ENCODE assay signal across 9 cellular contexts in the genomic region with DNA sequence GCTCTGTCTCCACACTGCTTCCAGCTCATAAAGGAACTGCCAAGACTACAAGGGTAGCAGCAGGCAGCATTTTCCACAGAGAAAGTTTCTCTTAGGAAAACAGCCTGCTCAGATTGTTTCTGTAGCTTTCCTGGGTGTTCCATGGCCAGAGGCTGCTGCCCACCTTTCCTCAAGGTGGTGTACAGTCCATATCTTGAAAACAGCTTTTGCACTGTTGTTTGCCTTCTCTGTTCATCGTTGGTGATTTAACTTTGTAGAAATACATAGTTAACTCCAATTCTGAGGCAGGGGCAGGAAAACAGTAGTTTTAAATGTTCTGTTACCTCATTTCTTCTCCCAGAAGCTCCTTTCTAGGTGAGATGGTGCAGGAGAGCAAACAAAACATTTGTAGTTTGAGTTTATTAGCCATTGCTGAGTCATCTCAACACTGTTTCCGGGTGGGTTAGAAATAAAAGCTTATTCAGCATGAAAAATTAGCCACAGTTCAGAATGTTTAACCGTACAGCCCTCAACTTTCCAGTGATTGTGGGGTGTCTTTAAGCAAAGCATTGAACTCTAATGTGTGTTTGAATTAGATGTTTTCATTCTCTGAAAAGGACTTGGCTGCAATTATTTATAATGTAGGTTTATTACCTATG. TPM values are rescaled to one million over a fixed set of nuclear protein-coding genes. Genes with fewer than 3 reads are reported as not detected.
DNase-seq lines count a peak whose midpoint lies in the region; ATAC-seq and TF ChIP-seq lines count a peak whose summit lies in the region.
"Had no signal": no experiment of that assay in that cellular context is flagged by ENCODE, and none has a peak within 500 bp of the region (broad histone marks: within the 10 kb centered on the region; RNA-seq: fewer than 3 reads in every experiment).

No MANE protein-coding gene starts in this region.

- ATAC-seq in WTC11 (no peak), HG03280 (IDR thresholded peaks at IDR 0.05; ENCODE audit: unreplicated experiment) (no peak)

- H3K9me3 ChIP-seq in MM.1S (replicated peaks; ENCODE audit: insufficient read depth, low read length) (no peaks in the 10 kb centered on the region), osteoblast (ENCODE audit: low read depth, low read length) (no peaks in the 10 kb centered on the region)

- TF ChIP-seq CTCF in GM12864 (IDR thresholded peaks at IDR 0.05; ENCODE audit: low read depth, low read length, missing control alignments) (no peak), MM.1S (IDR thresholded peaks at IDR 0.05; ENCODE audit: low read length) (no peak), astrocyte of the spinal cord (IDR thresholded peaks at IDR 0.05; ENCODE audit: low read depth, low read length) (no peak), osteoblast (IDR thresholded peaks at IDR 0.05; ENCODE audit: extremely low read depth, low read depth, low read length) (no peak), WTC11 (IDR thresholded peaks at IDR 0.05) (no peak)

- peaks cover 35% of the 10 kb centered on the region for H3K36me3 Mint-ChIP-seq in WTC11

- no peak overlapping the region for H3K27ac Mint-ChIP-seq in WTC11

- DNase-seq in GM12864 (ENCODE audit: low read depth), result peak; percentile 34
- DNase-seq in MM.1S, result peak; percentile 90
- DNase-seq in astrocyte of the spinal cord (ENCODE audit: low read depth, low spot score), result peak; percentile 51
- no peak for DNase-seq in osteoblast (ENCODE audit: insufficient read length, low spot score, missing footprints)
- no peak for DNase-seq in WTC11 (ENCODE audit: low spot score)
- no peak for DNase-seq in NCI-H82 treated with DMSO at 0.1 percent for 48 hours (lab: John Stamatoyannopoulos, UW; ENCODE audit: unreplicated experiment)
- DNase-seq: aorta, NCI-H526 had no signal

- H3K36me3 ChIP-seq in MM.1S (replicated peaks; ENCODE audit: insufficient read depth, low read length), result peaks cover 12% of the 10 kb centered on the region; the same call in 1 of the 2 replicates
- H3K36me3 ChIP-seq in osteoblast (ENCODE audit: insufficient read depth, low read length), result peaks cover 33% of the 10 kb centered on the region

- in situ Hi-C loops in astrocyte of the spinal cord (cut with HindIII; ENCODE audit: low sequenced_read_pairs), result no loop called here

- H3K9me3 Mint-ChIP-seq in WTC11, result no peaks in the 10 kb centered on the region

- peak overlapping the region; percentile 68 for H3K4me2 ChIP-seq in MM.1S (ENCODE audit: low read depth, low read length)
- peak overlapping the region; percentile 2 for H3K4me2 ChIP-seq in osteoblast (ENCODE audit: insufficient read depth, low read length)

- no peaks in the 10 kb centered on the region for H3K9me2 ChIP-seq in MM.1S (replicated peaks; ENCODE audit: insufficient read depth, low read length)

- H3K27ac ChIP-seq in MM.1S (ENCODE audit: low read length), result peak overlapping the region; percentile 65
- H3K27ac ChIP-seq in osteoblast (ENCODE audit: low read depth, low read length), result no peak overlapping the region

- POLR2A ChIA-PET in WTC11 (lab: Charles Lee), result no interaction called here

- H4K20me1 ChIP-seq in MM.1S (ENCODE audit: insufficient read depth, low read length), result no peaks in the 10 kb centered on the region
- no peaks in the 10 kb centered on the region for H4K20me1 ChIP-seq in osteoblast (ENCODE audit: insufficient read depth, low read length)

- H3K27me3 ChIP-seq in MM.1S (replicated peaks; ENCODE audit: insufficient read depth, low read length) (no peaks in the 10 kb centered on the region), osteoblast (ENCODE audit: insufficient read depth, low read length) (no peaks in the 10 kb centered on the region)

- no peak overlapping the region for H3K4me3 Mint-ChIP-seq in WTC11

- peaks cover 11% of the 10 kb centered on the region for H3F3A ChIP-seq in MM.1S (ENCODE audit: insufficient read depth, low read length)

- peaks cover 17% of the 10 kb centered on the region for H3K4me1 ChIP-seq in MM.1S (ENCODE audit: low read length)
- H3K4me1 ChIP-seq in osteoblast (ENCODE audit: insufficient read depth, low read length), result peaks cover 10% of the 10 kb centered on the region

- H3K4me1 Mint-ChIP-seq in WTC11, result no peaks in the 10 kb centered on the region

- H3K4me3 ChIP-seq in GM12864 (ENCODE audit: low read depth, low read length) (no peak overlapping the region; the same call in 1 of the 2 replicates), MM.1S (ENCODE audit: low read length) (peak overlapping the region; percentile 24), astrocyte of the spinal cord (ENCODE audit: low read depth, low read length) (no peak overlapping the region), osteoblast (ENCODE audit: insufficient read depth, low read length) (no peak overlapping the region)

- H3K79me2 ChIP-seq in MM.1S (ENCODE audit: low read length) (no peaks in the 10 kb centered on the region; the same call in 1 of the 2 replicates), osteoblast (ENCODE audit: insufficient read depth, low read length) (peaks cover 6% of the 10 kb centered on the region)

- H2AFZ ChIP-seq in MM.1S (ENCODE audit: low read length) (peak overlapping the region; percentile 47), osteoblast (ENCODE audit: low read length) (no peak overlapping the region)

- H3K27me3 Mint-ChIP-seq in WTC11 (ENCODE audit: low read depth), result no peaks in the 10 kb centered on the region

- CTCF ChIA-PET in WTC11 (lab: Charles Lee), result no interaction called here

- H3K9ac ChIP-seq in MM.1S (ENCODE audit: low read length), result peak overlapping the region; percentile 32

TF ChIP-seq in WTC11, 78 proteins besides CTCF, POLR2A, EP300 and RAD21:
- TF ChIP-seq PRRX2 (CRISPR knock-in tag; IDR thresholded peaks at IDR 0.05) (no peak), ELF4 (CRISPR knock-in tag; IDR thresholded peaks at IDR 0.05; ENCODE audit: low read depth) (no peak), CBFB (CRISPR knock-in tag; IDR thresholded peaks at IDR 0.05; ENCODE audit: low read depth) (no peak), TEAD4 (CRISPR knock-in tag; IDR thresholded peaks at IDR 0.05) (no peak), ZNF317 (CRISPR knock-in tag; IDR thresholded peaks at IDR 0.05; ENCODE audit: borderline replicate concordance, low read depth) (no peak), MYBL2 (CRISPR knock-in tag; IDR thresholded peaks at IDR 0.05) (no peak), NR2C2 (CRISPR knock-in tag; IDR thresholded peaks at IDR 0.05) (no peak), TP53 (CRISPR knock-in tag; IDR thresholded peaks at IDR 0.05) (no peak), FOXJ3 (CRISPR knock-in tag; IDR thresholded peaks at IDR 0.05; ENCODE audit: borderline replicate concordance) (no peak), ZNF396 (CRISPR knock-in tag; IDR thresholded peaks at IDR 0.05; ENCODE audit: borderline replicate concordance) (no peak), SMAD3 (CRISPR knock-in tag; IDR thresholded peaks at IDR 0.05; ENCODE audit: borderline replicate concordance) (no peak)
- TF ChIP-seq, protein P1, sequence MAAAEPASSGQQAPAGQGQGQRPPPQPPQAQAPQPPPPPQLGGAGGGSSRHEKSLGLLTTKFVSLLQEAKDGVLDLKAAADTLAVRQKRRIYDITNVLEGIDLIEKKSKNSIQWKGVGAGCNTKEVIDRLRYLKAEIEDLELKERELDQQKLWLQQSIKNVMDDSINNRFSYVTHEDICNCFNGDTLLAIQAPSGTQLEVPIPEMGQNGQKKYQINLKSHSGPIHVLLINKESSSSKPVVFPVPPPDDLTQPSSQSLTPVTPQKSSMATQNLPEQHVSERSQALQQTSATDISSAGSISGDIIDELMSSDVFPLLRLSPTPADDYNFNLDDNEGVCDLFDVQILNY (CRISPR knock-in tag; IDR thresholded peaks at IDR 0.05), result no peak
- TF ChIP-seq, protein P2, sequence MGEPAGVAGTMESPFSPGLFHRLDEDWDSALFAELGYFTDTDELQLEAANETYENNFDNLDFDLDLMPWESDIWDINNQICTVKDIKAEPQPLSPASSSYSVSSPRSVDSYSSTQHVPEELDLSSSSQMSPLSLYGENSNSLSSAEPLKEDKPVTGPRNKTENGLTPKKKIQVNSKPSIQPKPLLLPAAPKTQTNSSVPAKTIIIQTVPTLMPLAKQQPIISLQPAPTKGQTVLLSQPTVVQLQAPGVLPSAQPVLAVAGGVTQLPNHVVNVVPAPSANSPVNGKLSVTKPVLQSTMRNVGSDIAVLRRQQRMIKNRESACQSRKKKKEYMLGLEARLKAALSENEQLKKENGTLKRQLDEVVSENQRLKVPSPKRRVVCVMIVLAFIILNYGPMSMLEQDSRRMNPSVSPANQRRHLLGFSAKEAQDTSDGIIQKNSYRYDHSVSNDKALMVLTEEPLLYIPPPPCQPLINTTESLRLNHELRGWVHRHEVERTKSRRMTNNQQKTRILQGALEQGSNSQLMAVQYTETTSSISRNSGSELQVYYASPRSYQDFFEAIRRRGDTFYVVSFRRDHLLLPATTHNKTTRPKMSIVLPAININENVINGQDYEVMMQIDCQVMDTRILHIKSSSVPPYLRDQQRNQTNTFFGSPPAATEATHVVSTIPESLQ (CRISPR knock-in tag; IDR thresholded peaks at IDR 0.05), result no peak

RNA-seq across cellular contexts. Expression of a gene that starts 41.7 kb away (rescaled TPM):
- total RNA-seq in osteoblast (22.8 and 27.4 TPM in 2 replicates), WTC11 (2021) (36.7 to 39.4 TPM (median 38.8 TPM) in 3 replicates)

Comparison
In these comparisons a context has a peak if more than half of its experiments do, and no peak if none do; other contexts are left out.
1. DNase-seq: peak in GM12864 (single experiment), MM.1S (single experiment) and astrocyte of the spinal cord (single experiment); none in osteoblast (single experiment), WTC11 (single experiment) and NCI-H82 treated with DMSO at 0.1 percent for 48 hours (single experiment).